In the genomic region with DNA sequence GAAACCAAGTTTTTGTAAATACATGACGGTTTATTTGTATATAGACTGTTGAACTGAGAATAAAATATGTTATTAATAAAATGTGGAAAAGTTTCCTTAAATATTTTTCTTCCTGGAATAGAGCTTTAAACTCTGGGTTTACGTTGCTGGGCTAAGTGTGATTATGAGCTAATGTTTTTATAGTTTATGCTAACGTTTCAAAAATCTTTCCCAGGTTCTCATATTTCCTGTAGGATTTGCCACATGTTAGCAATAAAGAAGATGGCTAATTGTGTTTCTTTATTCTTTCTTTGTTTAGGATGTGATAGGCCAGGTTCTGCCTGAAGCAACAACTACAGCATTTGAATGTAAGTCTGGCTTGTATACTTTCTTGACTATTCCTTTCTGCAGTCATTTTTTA, we compare ENCODE assay signal across 13 cellular contexts.
"Had no signal": no experiment of that assay in that cellular context is flagged by ENCODE, and none has a peak within 500 bp of the region (broad histone marks: within the 10 kb centered on the region; RNA-seq: fewer than 3 reads in every experiment).

No MANE protein-coding gene starts in this region.

- H3K27me3 Mint-ChIP-seq: activated CD8-positive, alpha-beta memory T cell treated with anti-CD3 and anti-CD28 coated beads, Interleukin-2, amount 10 ng/mL, durations not matched to agents 7 days and 5 days; activated naive CD4-positive, alpha-beta T cell treated with anti-CD3 and anti-CD28 coated beads, Interleukin-2, amount 10 ng/mL, durations not matched to agents 7 days and 5 days had no signal

- DNase-seq: activated CD4-positive, alpha-beta T cell treated with anti-CD3 and anti-CD28 coated beads, Interleukin-2, amount 50 U/mL, for 48 hours; activated CD8-positive, alpha-beta memory T cell treated with anti-CD3 and anti-CD28 coated beads, Interleukin-2, amount 10 ng/mL, durations not matched to agents 7 days and 5 days; activated naive CD4-positive, alpha-beta T cell treated with anti-CD3 and anti-CD28 coated beads, Interleukin-2, amount 10 ng/mL, durations not matched to agents 7 days and 5 days; activated T-cell treated with anti-CD3 and anti-CD28 coated beads, Interleukin-2, amount 50 U/mL, for 1 hour; dorsolateral prefrontal cortex; pancreas; stimulated activated CD4-positive, alpha-beta T cell treated with anti-CD3 and anti-CD28 coated beads, Interleukin-12 subunit alpha, Interleukin-12 subunit beta, amount 100 ng/mL, for 4 hours; stimulated activated CD4-positive, alpha-beta T cell treated with anti-CD3 and anti-CD28 coated beads, Interleukin-2, amount 100 ng/mL, for 24 hours had no signal

- H3K27me3 ChIP-seq: adrenal gland, cardiac muscle cell, dorsolateral prefrontal cortex, pancreas had no signal

- H3K9me3 Mint-ChIP-seq: activated naive CD4-positive, alpha-beta T cell treated with anti-CD3 and anti-CD28 coated beads, Interleukin-2, amount 10 ng/mL, durations not matched to agents 7 days and 5 days; stimulated activated effector memory CD8-positive, alpha-beta T cell treated with anti-CD3 and anti-CD28 coated beads, Interleukin-12 subunit alpha, Interleukin-12 subunit beta, amount 100 ng/mL, for 72 hours had no signal

- H3K9me3 ChIP-seq: adrenal gland, pancreas, thoracic aorta had no signal

- H3K4me3 ChIP-seq: adrenal gland, cardiac muscle cell, pancreas, thoracic aorta had no signal

- H3K4me3 Mint-ChIP-seq: activated CD8-positive, alpha-beta memory T cell treated with anti-CD3 and anti-CD28 coated beads, Interleukin-2, amount 10 ng/mL, durations not matched to agents 7 days and 5 days; activated naive CD4-positive, alpha-beta T cell treated with anti-CD3 and anti-CD28 coated beads, Interleukin-2, amount 10 ng/mL, durations not matched to agents 7 days and 5 days; stimulated activated effector memory CD8-positive, alpha-beta T cell treated with anti-CD3 and anti-CD28 coated beads, Interleukin-12 subunit alpha, Interleukin-12 subunit beta, amount 100 ng/mL, for 72 hours had no signal

- H3K27ac ChIP-seq: cardiac muscle cell, pancreas, thoracic aorta had no signal

- H3K27ac Mint-ChIP-seq: activated CD8-positive, alpha-beta memory T cell treated with anti-CD3 and anti-CD28 coated beads, Interleukin-2, amount 10 ng/mL, durations not matched to agents 7 days and 5 days; activated naive CD4-positive, alpha-beta T cell treated with anti-CD3 and anti-CD28 coated beads, Interleukin-2, amount 10 ng/mL, durations not matched to agents 7 days and 5 days; stimulated activated effector memory CD8-positive, alpha-beta T cell treated with anti-CD3 and anti-CD28 coated beads, Interleukin-12 subunit alpha, Interleukin-12 subunit beta, amount 100 ng/mL, for 72 hours had no signal

- ATAC-seq: activated CD4-positive, CD25-positive, alpha-beta regulatory T cell treated with anti-CD3 and anti-CD28 coated beads, Interleukin-2, amount 50 U/mL, for 24 hours; activated CD8-positive, alpha-beta memory T cell treated with anti-CD3 and anti-CD28 coated beads, Interleukin-2, amount 10 ng/mL, durations not matched to agents 7 days and 5 days had no signal

- H3K36me3 ChIP-seq: cardiac muscle cell had no signal
